Comparison of ENCODE assay signal across 4 cellular contexts in genomic region chr4:94382891-94383290, GRCh38. TPM values are rescaled to one million over a fixed set of nuclear protein-coding genes. Genes with fewer than 3 reads are reported as not detected.
"Had no signal": no experiment of that assay in that cellular context is flagged by ENCODE, and none has a peak within 500 bp of the region (broad histone marks: within the 10 kb centered on the region; RNA-seq: fewer than 3 reads in every experiment).

No MANE protein-coding gene starts in this region.

RNA-seq across cellular contexts. Expression of gene HPGDS, which starts 40.3 kb away (rescaled TPM):
- total RNA-seq: M059J, PC-3, SJSA1 had no signal
- polyA plus RNA-seq: SK-N-SH had no signal
